Comparison of ENCODE assay signal across 16 cellular contexts in the genomic region with DNA sequence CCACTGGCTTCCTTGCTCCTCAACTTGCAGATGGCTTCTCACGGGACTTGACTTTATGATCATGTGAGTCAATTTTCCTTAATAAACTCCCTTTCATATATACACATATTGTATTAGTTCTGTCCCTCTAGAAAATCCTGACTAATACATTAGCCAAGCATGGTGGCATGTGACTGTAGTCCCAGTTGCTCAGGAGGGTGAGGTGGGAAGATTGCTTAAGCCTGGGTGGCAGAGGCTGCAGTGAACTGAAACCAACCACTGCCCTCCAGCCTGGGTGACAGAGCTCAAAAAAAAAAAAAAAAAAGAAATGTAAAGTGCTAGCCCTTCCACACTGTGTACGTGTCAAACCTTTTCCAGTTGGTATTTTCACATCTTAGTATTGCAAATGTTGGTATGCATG.
DNase-seq lines count a peak whose midpoint lies in the region; ATAC-seq and TF ChIP-seq lines count a peak whose summit lies in the region.
"Had no signal": no experiment of that assay in that cellular context is flagged by ENCODE, and none has a peak within 500 bp of the region (broad histone marks: within the 10 kb centered on the region; RNA-seq: fewer than 3 reads in every experiment).

No MANE protein-coding gene starts in this region.

- H3K27ac Mint-ChIP-seq in CD14-positive monocyte (peak overlapping the region; percentile 79 to 92 (median 84)), HFFc6 (no peak overlapping the region; the same call in 1 of the 2 replicates)
- H3K27ac Mint-ChIP-seq: CD8-positive, alpha-beta memory T cell had no signal

- H3K9me3 Mint-ChIP-seq in CD14-positive monocyte (peaks cover 3 to 14% (median 4%) of the 10 kb centered on the region in 7 donors), HFFc6 (peaks cover 16% of the 10 kb centered on the region)

- intact Hi-C loops in CD14-positive monocyte (cut with micrococcal nuclease), result loop anchor here (10.0 kb wide), 2 partner anchors 89 to 99 kb away; no protein-coding TSS in a partner anchor

- TF ChIP-seq CTCF in CD14-positive monocyte (IDR thresholded peaks at IDR 0.05) (no peak), HFFc6 (IDR thresholded peaks at IDR 0.05) (no peak)

- H3K27me3 Mint-ChIP-seq in CD14-positive monocyte (ENCODE audit: low read depth in 3 of 3), result peaks cover 0 to 2% (median 0%) of the 10 kb centered on the region in 3 donors
- H3K27me3 Mint-ChIP-seq in HFFc6 (ENCODE audit: insufficient read depth), result no peaks in the 10 kb centered on the region
- H3K27me3 Mint-ChIP-seq: CD8-positive, alpha-beta memory T cell had no signal

- DNase-seq in CD14-positive monocyte (ENCODE audit: low spot score) (peak; percentile 75), HFFc6 (no peak), NOMO-1 treated with dmso at 0.1 percent for 144 hours (lab: John Stamatoyannopoulos, UW; ENCODE audit: unreplicated experiment) (peak; percentile 40), kidney tubule cell (ENCODE audit: low spot score) (peak; percentile 59), AML-193 (lab: John Stamatoyannopoulos, UW) (no peak), Ammon's horn (ENCODE audit: low spot score) (no peak)
- DNase-seq: CD8-positive, alpha-beta memory T cell; DMS 273 treated with DMSO at 0.1 percent for 48 hours; MG63; NCI-H1417 treated with DMSO at 0.1 percent for 48 hours; NCI-H2029; NCI-H510A treated with DMSO at 0.1 percent for 48 hours; SHP77; T-helper 2 cell had no signal

- H3K36me3 Mint-ChIP-seq in CD14-positive monocyte (no peaks in the 10 kb centered on the region), HFFc6 (ENCODE audit: low read depth) (peaks cover 37% of the 10 kb centered on the region)
- H3K36me3 Mint-ChIP-seq: CD8-positive, alpha-beta memory T cell had no signal

- peak overlapping the region in 1 of 2 donors; percentile 50 for H3K4me3 Mint-ChIP-seq in CD14-positive monocyte
- H3K4me3 Mint-ChIP-seq in HFFc6, result peak overlapping the region; percentile 20; the same call in 1 of the 2 replicates
- H3K4me3 Mint-ChIP-seq: CD8-positive, alpha-beta memory T cell had no signal

- peaks cover 18% of the 10 kb centered on the region for H3K4me1 Mint-ChIP-seq in CD14-positive monocyte
- peaks cover 52% of the 10 kb centered on the region for H3K4me1 Mint-ChIP-seq in HFFc6 (ENCODE audit: low read depth)
- H3K4me1 Mint-ChIP-seq: CD8-positive, alpha-beta memory T cell had no signal

- ATAC-seq in HG03439 (IDR thresholded peaks at IDR 0.05; ENCODE audit: unreplicated experiment) (no peak), GM18517 (IDR thresholded peaks at IDR 0.05; ENCODE audit: unreplicated experiment) (no peak)

Comparison
In these comparisons a context has a peak if more than half of its experiments do, and no peak if none do; other contexts are left out.
1. DNase-seq: peak in CD14-positive monocyte (single experiment), NOMO-1 treated with dmso at 0.1 percent for 144 hours (single experiment) and kidney tubule cell (single experiment); none in HFFc6 (single experiment), AML-193 (0 of 2) and Ammon's horn (single experiment).